ENCODE assay signal across 8 cellular contexts in genomic region chr2:152036611-152037469, GRCh38.
DNase-seq lines count a peak whose midpoint lies in the region; ATAC-seq, FAIRE-seq and TF ChIP-seq lines count a peak whose summit lies in the region.

No MANE protein-coding gene starts in this region.

- H3K4me3 Mint-ChIP-seq in T-helper 2 cell treated with Interferon-gamma antibody and Interleukin-4, amounts not matched to agents 5 μg/mL and 100 μg/mL, for 36 hours, result no peak overlapping the region

- H3K36me3 ChIP-seq in brain microvascular endothelial cell (replicated peaks), result no peaks in the 10 kb centered on the region

- in situ Hi-C loops in brain microvascular endothelial cell (cut with HindIII; ENCODE audit: low pct_ligation_motif_present, low sequenced_read_pairs), result loop anchor here (25.0 kb wide), 1 partner anchor 125 kb away; no protein-coding TSS in a partner anchor

- H3K27ac ChIP-seq in brain microvascular endothelial cell, result no peak overlapping the region

- H3K4me1 Mint-ChIP-seq in T-helper 2 cell treated with Interferon-gamma antibody and Interleukin-4, amounts not matched to agents 5 μg/mL and 100 μg/mL, for 36 hours (ENCODE audit: low read depth), result no peaks in the 10 kb centered on the region

- no peak overlapping the region for H3K4me3 ChIP-seq in brain microvascular endothelial cell (ENCODE audit: low read depth, low read length)

- H3K27ac Mint-ChIP-seq in T-helper 2 cell treated with Interferon-gamma antibody and Interleukin-4, amounts not matched to agents 5 μg/mL and 100 μg/mL, for 36 hours, result no peak overlapping the region

- peak; percentile 86 for ATAC-seq in HG02642 (IDR thresholded peaks at IDR 0.05; ENCODE audit: poor library complexity, unreplicated experiment)

- no peaks in the 10 kb centered on the region for H3K36me3 Mint-ChIP-seq in T-helper 2 cell treated with Interferon-gamma antibody and Interleukin-4, amounts not matched to agents 5 μg/mL and 100 μg/mL, for 36 hours (ENCODE audit: low read depth)

- peak; percentile 47 to 48 for DNase-seq in SHP77 (lab: John Stamatoyannopoulos, UW)
- no peak for DNase-seq in SHP77 treated with DMSO at 0.1 percent for 48 hours (lab: John Stamatoyannopoulos, UW)
- peak; percentile 70 for DNase-seq in NCI-H1105 treated with DMSO at 0.1 percent for 48 hours (lab: John Stamatoyannopoulos, UW)
- DNase-seq in T-helper 2 cell treated with Interferon-gamma antibody and Interleukin-4, amounts not matched to agents 5 μg/mL and 100 μg/mL, for 36 hours (ENCODE audit: low spot score), result peak; percentile 36
- DNase-seq in brain microvascular endothelial cell, result peak; percentile 71
- peak; percentile 14 to 31 (median 22) for DNase-seq in stimulated activated CD4-positive, alpha-beta T cell treated with anti-CD3 and anti-CD28 coated beads, Interleukin-1b, Interleukin-23, amount 100 ng/mL, for 24 hours (ENCODE audit: low read depth in 4 of 4, low spot score in 1 of 4)

- FAIRE-seq in islet of Langerhans (lab: Jason Lieb, UNC), result peak; percentile 81

- peaks cover 5% of the 10 kb centered on the region for H3K27me3 ChIP-seq in brain microvascular endothelial cell (replicated peaks)

- H3K27me3 Mint-ChIP-seq in T-helper 2 cell treated with Interferon-gamma antibody and Interleukin-4, amounts not matched to agents 5 μg/mL and 100 μg/mL, for 36 hours (ENCODE audit: low read depth), result peaks cover 2% of the 10 kb centered on the region

- no peaks in the 10 kb centered on the region for H3K9me3 Mint-ChIP-seq in T-helper 2 cell treated with Interferon-gamma antibody and Interleukin-4, amounts not matched to agents 5 μg/mL and 100 μg/mL, for 36 hours

- TF ChIP-seq CTCF in brain microvascular endothelial cell (IDR thresholded peaks at IDR 0.05; ENCODE audit: low read depth, low read length, missing control alignments), result peak; percentile 86
